ENCODE assay signal across 30 cellular contexts in genomic region chr3:76735153-76735552, GRCh38.
DNase-seq lines count a peak whose midpoint lies in the region; ATAC-seq, FAIRE-seq and TF ChIP-seq lines count a peak whose summit lies in the region.
"Had no signal": no experiment of that assay in that cellular context is flagged by ENCODE, and none has a peak within 500 bp of the region (broad histone marks: within the 10 kb centered on the region; RNA-seq: fewer than 3 reads in every experiment).

No MANE protein-coding gene starts in this region.

- H3K27ac ChIP-seq in lower lobe of right lung: no peak overlapping the region
- H3K27ac ChIP-seq: BLaER1, RWPE1, SK-N-MC had no signal

- H3K4me3 ChIP-seq in bronchial epithelial cell (ENCODE audit: low read depth, low read length): no peak overlapping the region
- no peak overlapping the region for H3K4me3 ChIP-seq in lower lobe of right lung
- H3K4me3 ChIP-seq: BLaER1, GM12878, HAP-1, MG63, SK-N-MC had no signal

- ATAC-seq in lower lobe of right lung: no peak
- ATAC-seq: GM12878, Panc1 had no signal

- no peak for FAIRE-seq in bronchial epithelial cell (lab: Jason Lieb, UNC)
- FAIRE-seq: GM12878 had no signal

- H3K9me3 ChIP-seq in lower lobe of right lung: no peaks in the 10 kb centered on the region
- H3K9me3 ChIP-seq: BLaER1, HAP-1, MG63 had no signal

- DNase-seq in NCI-H748 (lab: John Stamatoyannopoulos, UW; ENCODE audit: unreplicated experiment) (peak; percentile 75), NCI-H748 treated with DMSO at 0.1 percent for 48 hours (lab: John Stamatoyannopoulos, UW) (no peak), NCI-H345 treated with DMSO at 0.1 percent for 48 hours (lab: John Stamatoyannopoulos, UW; ENCODE audit: unreplicated experiment) (peak; percentile 31), bronchial epithelial cell (ENCODE audit: low read depth) (peak; percentile 62), lower lobe of right lung (no peak), mesenteric fat pad (ENCODE audit: low spot score) (no peak), NCI-H510A treated with DMSO at 0.1 percent for 48 hours (lab: John Stamatoyannopoulos, UW) (no peak)
- DNase-seq: CD4-positive, CD25-positive, alpha-beta regulatory T cell; DMS79; EL; GDM1; GOT3; HFFc6; IMR-90; KG1; MG63; NCI-H1105 treated with DMSO at 0.1 percent for 48 hours; NCI-H1694; NCI-H2029 treated with DMSO at 0.1 percent for 48 hours; NCI-H2171 treated with DMSO at 0.1 percent for 48 hours; NCI-H446 treated with DMSO at 0.1 percent for 48 hours; NCI-H526 treated with DMSO at 0.1 percent for 48 hours; NK-92 treated with Interleukin-12 subunit alpha and Interleukin-12 subunit beta, amount 100 ng/mL, for 24 hours; SIG-M5 had no signal

- no peak for TF ChIP-seq CTCF in bronchial epithelial cell (IDR thresholded peaks at IDR 0.05; ENCODE audit: insufficient read depth, low read length, severe bottlenecking)
- no peak for TF ChIP-seq CTCF in lower lobe of right lung (IDR thresholded peaks at IDR 0.05)

- H3K27me3 ChIP-seq in bronchial epithelial cell (ENCODE audit: control insufficient read depth, insufficient read depth, low read length) (no peaks in the 10 kb centered on the region), lower lobe of right lung (ENCODE audit: low read depth) (no peaks in the 10 kb centered on the region)
- H3K27me3 ChIP-seq: BLaER1, MG63 had no signal

- intact Hi-C loops in lower lobe of right lung (cut with DNase I): no loop called here

- H3K36me3 ChIP-seq in bronchial epithelial cell (ENCODE audit: control insufficient read depth, insufficient read depth, low read length): no peaks in the 10 kb centered on the region
- no peaks in the 10 kb centered on the region for H3K36me3 ChIP-seq in lower lobe of right lung
- H3K36me3 ChIP-seq: BLaER1, HAP-1, MG63 had no signal

- no peaks in the 10 kb centered on the region for H3K4me1 ChIP-seq in lower lobe of right lung
- H3K4me1 ChIP-seq: BLaER1 had no signal

Comparison
In these comparisons a context has a peak if more than half of its experiments do, and no peak if none do; other contexts are left out.
1. DNase-seq: peak in NCI-H748 (single experiment), NCI-H345 treated with DMSO at 0.1 percent for 48 hours (single experiment) and bronchial epithelial cell (single experiment); none in NCI-H748 treated with DMSO at 0.1 percent for 48 hours (single experiment), lower lobe of right lung (single experiment), mesenteric fat pad (single experiment) and NCI-H510A treated with DMSO at 0.1 percent for 48 hours (single experiment).